8 cellular contexts compared by ENCODE assay signal in genomic region chr3:32238816-32239637, GRCh38. TPM values are rescaled to one million over a fixed set of nuclear protein-coding genes. Genes with fewer than 3 reads are reported as not detected.
DNase-seq lines count a peak whose midpoint lies in the region; ATAC-seq and TF ChIP-seq lines count a peak whose summit lies in the region.

No MANE protein-coding gene starts in this region.

- H3K9me3 ChIP-seq in neural cell (ENCODE audit: low read length) (no peaks in the 10 kb centered on the region), uterus (no peaks in the 10 kb centered on the region)

- H3K36me3 ChIP-seq in neural cell (ENCODE audit: insufficient read depth, low read length) (no peaks in the 10 kb centered on the region), uterus (no peaks in the 10 kb centered on the region)

- TF ChIP-seq RAD21 in neural cell (conservative IDR thresholded peaks at IDR 0.05), result peak; percentile 25

- H2AFZ ChIP-seq in neural cell (ENCODE audit: low read depth, low read length), result no peak overlapping the region

- H3K9me3 Mint-ChIP-seq in activated T-cell treated with anti-CD3 and anti-CD28 coated beads, Interleukin-2, amount 50 U/mL, for 4 hours, result no peaks in the 10 kb centered on the region

- H3K27me3 ChIP-seq in neural cell (ENCODE audit: insufficient read depth, low read depth, low read length) (peaks cover 25% of the 10 kb centered on the region), uterus (no peaks in the 10 kb centered on the region)

- peak overlapping the region; percentile 76 for H3K4me2 ChIP-seq in neural cell (ENCODE audit: low read length)

- TF ChIP-seq CTCF in fibroblast of pulmonary artery (IDR thresholded peaks at IDR 0.05; ENCODE audit: low read length, missing control alignments) (no peak), neural cell (IDR thresholded peaks at IDR 0.05; ENCODE audit: poor library complexity, severe bottlenecking) (no peak), uterus (IDR thresholded peaks at IDR 0.05) (no peak)

- H4K20me1 ChIP-seq in neural cell (ENCODE audit: insufficient read depth), result no peaks in the 10 kb centered on the region

- TF ChIP-seq EP300 in neural cell (conservative IDR thresholded peaks at IDR 0.05; ENCODE audit: poor library complexity, severe bottlenecking), result peak; percentile 18

- ATAC-seq in GM21737 (IDR thresholded peaks at IDR 0.05; ENCODE audit: unreplicated experiment), result peak; percentile 48
- peak; percentile 67 to 68 for ATAC-seq in activated T-cell treated with anti-CD3 and anti-CD28 coated beads, Interleukin-2, amount 50 U/mL, for 4 hours

- H3K4me1 ChIP-seq in uterus, result no peaks in the 10 kb centered on the region

- no peaks in the 10 kb centered on the region for H3K79me2 ChIP-seq in neural cell (replicated peaks; ENCODE audit: insufficient read depth, low read length)

- H3K9me2 ChIP-seq in neural cell (ENCODE audit: insufficient read depth, low read length), result no peaks in the 10 kb centered on the region

- peak overlapping the region; percentile 52 for H3K9ac ChIP-seq in neural cell (ENCODE audit: low read length)

- in situ Hi-C loops in Caki2 (cut with HindIII; ENCODE audit: low pct_unique_long_range_greater_than_20kb, low sequenced_read_pairs), result no loop called here

- DNase-seq in Caki2 (ENCODE audit: low read depth) (peak; percentile 39), NCI-H524 treated with DMSO at 0.1 percent for 48 hours (lab: John Stamatoyannopoulos, UW) (peak; percentile 29), fibroblast of pulmonary artery (ENCODE audit: low read depth) (peak; percentile 33), uterus (peak in 1 of 2 donors; percentile 22), globus pallidus (ENCODE audit: low spot score) (no peak)
- peak; percentile 33 for DNase-seq in activated T-cell treated with anti-CD3 and anti-CD28 coated beads, Interleukin-2, amount 50 U/mL, for 4 hours

- TF ChIP-seq POLR2A in uterus (IDR thresholded peaks at IDR 0.05), result no peak

- intact Hi-C loops in uterus (cut with DNase I; ENCODE audit: low total_unique reads), result no loop called here

- peaks cover 39% of the 10 kb centered on the region for H3K4me1 Mint-ChIP-seq in activated T-cell treated with anti-CD3 and anti-CD28 coated beads, Interleukin-2, amount 50 U/mL, for 4 hours (ENCODE audit: low read depth)

- no peaks in the 10 kb centered on the region for H3F3A ChIP-seq in neural cell (ENCODE audit: insufficient read depth, low read length, poor library complexity, severe bottlenecking)

- H3K27ac ChIP-seq in neural cell (ENCODE audit: low read length) (no peak overlapping the region), uterus (peak overlapping the region; percentile 18 to 61)

- H3K4me3 ChIP-seq in fibroblast of pulmonary artery (replicated peaks; ENCODE audit: low read depth, low read length), result peak overlapping the region; percentile 65
- H3K4me3 ChIP-seq in neural cell (ENCODE audit: low read length), result peak overlapping the region; percentile 73
- H3K4me3 ChIP-seq in uterus, result peak overlapping the region; percentile 41 to 53

- H3K4me3 Mint-ChIP-seq in activated T-cell treated with anti-CD3 and anti-CD28 coated beads, Interleukin-2, amount 50 U/mL, for 4 hours, result peak overlapping the region; percentile 82

- H3K36me3 Mint-ChIP-seq in activated T-cell treated with anti-CD3 and anti-CD28 coated beads, Interleukin-2, amount 50 U/mL, for 4 hours (ENCODE audit: insufficient read depth), result no peaks in the 10 kb centered on the region

- no peaks in the 10 kb centered on the region for H3K27me3 Mint-ChIP-seq in activated T-cell treated with anti-CD3 and anti-CD28 coated beads, Interleukin-2, amount 50 U/mL, for 4 hours (ENCODE audit: low read depth)

TF ChIP-seq in neural cell, 6 proteins besides CTCF, POLR2A, EP300 and RAD21:
- no peak for TF ChIP-seq POLR2AphosphoS5 (IDR thresholded peaks at IDR 0.05)
- peak; percentile 26 for TF ChIP-seq SMC3 (conservative IDR thresholded peaks at IDR 0.05; ENCODE audit: poor library complexity)
- peak; percentile 35 for TF ChIP-seq MXI1 (conservative IDR thresholded peaks at IDR 0.05; ENCODE audit: poor library complexity, severe bottlenecking)
TF ChIP-seq in neural cell: peak in this region for 2.

RNA-seq across cellular contexts. Expression of gene CMTM8, which starts 0.5 kb away (rescaled TPM):
- total RNA-seq in Caki2 (2014; rRNA removed; shearing (Covaris generic); ENCODE audit: low replicate concordance), result 1.1 and 3.2 TPM in 2 replicates
- 1 to 10 TPM; 3.9 to 6.3 (median 4.7) TPM for total RNA-seq in activated T-cell treated with anti-CD3 and anti-CD28 coated beads, Interleukin-2, amount 50 U/mL, for 4 hours
- polyA plus RNA-seq in neural cell, result not detected in 2 replicates
- 0.69 TPM in 1 of 2 replicates, not detected in the other for polyA minus RNA-seq in neural cell
- total RNA-seq in uterus, result 1 to 10 TPM; 1.5 to 4.7 (median 2.5) TPM
